Comparison of ENCODE assay signal across 16 cellular contexts in the genomic region with DNA sequence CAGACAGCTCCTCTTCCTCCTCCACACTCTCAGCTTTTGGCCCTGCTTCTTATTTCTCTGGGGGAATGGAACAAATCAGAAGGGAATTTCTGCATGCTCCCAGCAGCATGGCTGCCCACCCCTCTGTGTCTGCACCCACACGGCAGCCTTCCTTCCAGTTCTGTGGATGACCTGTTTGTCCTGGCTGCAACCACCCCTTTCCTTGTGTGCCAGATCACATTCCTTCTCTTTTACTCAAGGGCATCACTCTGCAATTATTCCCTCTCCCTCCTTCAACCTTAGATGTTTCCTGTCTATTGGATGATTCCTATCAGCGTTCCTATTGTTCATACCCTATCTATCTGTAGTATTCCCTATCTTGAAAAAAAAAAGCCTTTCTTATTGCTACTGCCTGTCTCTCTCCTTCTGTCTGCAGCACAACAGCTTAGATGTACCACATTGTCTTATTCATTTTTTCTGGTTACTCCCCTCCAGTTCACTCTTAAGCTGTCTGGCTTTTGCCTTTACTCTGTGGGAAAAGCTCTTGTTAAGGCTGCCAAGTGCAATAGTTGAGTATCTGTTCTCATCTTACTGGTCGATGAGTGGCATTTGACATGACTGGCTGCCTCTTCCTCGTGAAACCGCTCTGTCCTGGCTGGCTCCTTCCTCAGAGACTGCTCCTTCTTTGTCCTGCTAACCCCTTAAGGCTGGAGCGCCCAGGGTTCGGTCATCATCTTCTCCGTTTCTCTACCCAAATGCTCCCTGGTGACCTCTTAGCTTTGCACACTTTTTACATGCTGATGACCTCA.
"Had no signal": no experiment of that assay in that cellular context is flagged by ENCODE, and none has a peak within 500 bp of the region (broad histone marks: within the 10 kb centered on the region; RNA-seq: fewer than 3 reads in every experiment).

No MANE protein-coding gene starts in this region.

- H3K4me1 ChIP-seq: gastroesophageal sphincter, transverse colon, vagina had no signal

- H3K27me3 ChIP-seq: neutrophil, vagina had no signal

- H3K27ac ChIP-seq: gastroesophageal sphincter, heart right ventricle, neutrophil, skin epidermis, transverse colon, vagina had no signal

- H3K36me3 ChIP-seq: gastroesophageal sphincter, heart right ventricle, neutrophil, transverse colon, vagina had no signal

- H3K9me3 ChIP-seq: gastroesophageal sphincter, heart right ventricle, neutrophil, transverse colon, vagina had no signal

- H3K4me3 ChIP-seq: gastroesophageal sphincter, heart right ventricle, skin epidermis, transverse colon, vagina had no signal

- DNase-seq: activated CD4-positive, alpha-beta T cell treated with anti-CD3 and anti-CD28 coated beads, Interleukin-2, amount 50 U/mL, for 1 hour; activated CD4-positive, CD25-positive, alpha-beta regulatory T cell; activated CD8-positive, alpha-beta memory T cell treated with anti-CD3 and anti-CD28 coated beads for 24 hours; activated naive CD8-positive, alpha-beta T cell treated with anti-CD3 and anti-CD28 coated beads for 36 hours; anterior cingulate cortex; heart right ventricle; left colon; naive thymus-derived CD4-positive, alpha-beta T cell; stimulated activated CD4-positive, alpha-beta T cell treated with anti-CD3 and anti-CD28 coated beads, Interleukin-4, amount 100 ng/mL, for 24 hours; stimulated activated naive CD4-positive, alpha-beta T cell; substantia nigra; transverse colon had no signal

- ATAC-seq: gastroesophageal sphincter; heart right ventricle; left colon; naive thymus-derived CD4-positive, alpha-beta T cell had no signal
